In the genomic region with DNA sequence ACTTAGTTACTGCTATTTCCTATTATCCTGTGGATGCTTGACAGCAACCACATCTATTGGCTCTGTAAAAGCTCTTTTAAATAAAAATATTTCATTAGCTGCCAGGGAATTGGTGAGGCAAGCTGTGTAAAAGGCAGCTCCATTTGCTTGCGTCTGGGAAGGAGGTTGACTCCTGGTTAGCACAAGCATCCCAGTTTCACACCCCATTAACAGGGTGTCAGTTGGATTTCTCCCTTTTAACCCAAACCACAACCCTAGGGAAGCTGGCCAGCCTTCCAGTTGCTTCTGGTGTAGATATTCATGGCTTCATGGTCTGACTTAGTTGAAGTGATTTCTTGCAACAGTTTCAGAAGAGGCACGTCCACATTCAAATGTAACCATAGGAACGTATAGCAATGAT, we compare ENCODE assay signal across 17 cellular contexts.
A peak's percentile ranks its signal among the peaks of the same experiment; 100 is the strongest.
DNase-seq lines count a peak whose midpoint lies in the region; ATAC-seq and TF ChIP-seq lines count a peak whose summit lies in the region.
"Had no signal": no experiment of that assay in that cellular context is flagged by ENCODE, and none has a peak within 500 bp of the region (broad histone marks: within the 10 kb centered on the region; RNA-seq: fewer than 3 reads in every experiment).

No MANE protein-coding gene starts in this region.

- H3K36me3 Mint-ChIP-seq in endodermal cell (ENCODE audit: low read depth) (no peaks in the 10 kb centered on the region), nephron (ENCODE audit: low read depth) (peaks cover 4% of the 10 kb centered on the region)
- H3K36me3 Mint-ChIP-seq: CD4-positive, alpha-beta memory T cell had no signal

- ATAC-seq in DND-41 (ENCODE audit: insufficient read depth, low read depth) (no peak), HG02852 (IDR thresholded peaks at IDR 0.05; ENCODE audit: unreplicated experiment) (no peak)

- no peaks in the 10 kb centered on the region for H3K4me1 Mint-ChIP-seq in endodermal cell
- H3K4me1 Mint-ChIP-seq in nephron, result peaks cover 35% of the 10 kb centered on the region

- H3K27me3 ChIP-seq in DND-41 (ENCODE audit: insufficient read depth, low read length, poor library complexity) (no peaks in the 10 kb centered on the region), endodermal cell (ENCODE audit: control insufficient read depth, insufficient read depth, low read length, poor library complexity, severe bottlenecking) (no peaks in the 10 kb centered on the region)
- H3K27me3 ChIP-seq: BE2C had no signal

- H3K27ac Mint-ChIP-seq in endodermal cell (no peak overlapping the region), nephron (peak overlapping the region; percentile 88 to 93 (median 92))
- H3K27ac Mint-ChIP-seq: CD4-positive, alpha-beta memory T cell had no signal

- H3K4me3 Mint-ChIP-seq in endodermal cell, result no peak overlapping the region
- no peak overlapping the region for H3K4me3 Mint-ChIP-seq in nephron
- H3K4me3 Mint-ChIP-seq: CD4-positive, alpha-beta memory T cell had no signal

- no peaks in the 10 kb centered on the region for H3K36me3 ChIP-seq in DND-41 (ENCODE audit: insufficient read depth, low read length)
- H3K36me3 ChIP-seq in endodermal cell (ENCODE audit: control insufficient read depth, insufficient read depth, low read length), result no peaks in the 10 kb centered on the region
- H3K36me3 ChIP-seq: BE2C had no signal

- WGBS in endodermal cell (ENCODE audit: insufficient coverage in 1 of 2, insufficient read length in 1 of 2), 2 experiments, result 90 to 94% methylated on average over 3 of the region's 3 CpGs

- no peaks in the 10 kb centered on the region for H3K79me2 ChIP-seq in DND-41 (ENCODE audit: insufficient read depth, low read length)

- no peak overlapping the region for H3K27ac ChIP-seq in DND-41 (ENCODE audit: low read length)
- H3K27ac ChIP-seq in endodermal cell (ENCODE audit: low read depth, low read length), result no peak overlapping the region
- H3K27ac ChIP-seq in coronary artery, result no peak overlapping the region

- no peaks in the 10 kb centered on the region for H4K20me1 ChIP-seq in DND-41 (ENCODE audit: insufficient read depth, low read length)

- DNase-seq in AG10803 (ENCODE audit: low read depth) (peak; percentile 62), DND-41 (no peak), endodermal cell (peak; percentile 80), coronary artery (ENCODE audit: low spot score) (no peak)
- DNase-seq in activated CD8-positive, alpha-beta memory T cell treated with anti-CD3 and anti-CD28 coated beads, Interleukin-2, amount 50 U/mL, for 4 hours, result no peak
- DNase-seq: BE2C, GOT3, KBM-7, MV-4-11, NCI-H1417, NCI-H1930, NCI-H2171, NCI-H446 treated with DMSO at 0.1 percent for 48 hours, OCI-M1 had no signal

- H3K27me3 Mint-ChIP-seq in endodermal cell (ENCODE audit: insufficient read depth) (peaks cover 3% of the 10 kb centered on the region), nephron (ENCODE audit: low read depth) (no peaks in the 10 kb centered on the region)

- H2AFZ ChIP-seq in DND-41 (ENCODE audit: low read depth, low read length), result 0 out of 2 replicates have a peak overlapping the region, but pooled peaks have one; percentile 66

- H3K9me3 Mint-ChIP-seq in endodermal cell, result peaks cover 3% of the 10 kb centered on the region
- peaks cover 4% of the 10 kb centered on the region for H3K9me3 Mint-ChIP-seq in nephron

- H3K9ac ChIP-seq in DND-41 (ENCODE audit: low read depth, low read length) (no peak overlapping the region), endodermal cell (ENCODE audit: extremely low read depth, low read length, poor library complexity, severe bottlenecking) (no peak overlapping the region)

- H3K9me3 ChIP-seq in DND-41 (ENCODE audit: insufficient read depth, low read length, severe bottlenecking) (no peaks in the 10 kb centered on the region), endodermal cell (ENCODE audit: control insufficient read depth, low read length) (no peaks in the 10 kb centered on the region)
- H3K9me3 ChIP-seq: BE2C had no signal

- H3K4me1 ChIP-seq in DND-41 (ENCODE audit: insufficient read depth, low read length), result peaks cover 14% of the 10 kb centered on the region
- no peaks in the 10 kb centered on the region for H3K4me1 ChIP-seq in endodermal cell (ENCODE audit: control insufficient read depth, insufficient read depth, low read length)
- H3K4me1 ChIP-seq: BE2C had no signal

- TF ChIP-seq CTCF in AG10803 (conservative IDR thresholded peaks at IDR 0.05; ENCODE audit: low read length), result no peak
- TF ChIP-seq CTCF in DND-41 (IDR thresholded peaks at IDR 0.05; ENCODE audit: borderline replicate concordance, extremely low read depth, low read length, poor library complexity, severe bottlenecking), result no peak
- no peak for TF ChIP-seq CTCF in endodermal cell (conservative IDR thresholded peaks at IDR 0.05)
- TF ChIP-seq CTCF in nephron (IDR thresholded peaks at IDR 0.05; ENCODE audit: unreplicated experiment in 3 of 3), result no peak
- no peak for TF ChIP-seq CTCF in coronary artery (IDR thresholded peaks at IDR 0.05)

- H3K4me3 ChIP-seq in AG10803 (ENCODE audit: low read length), result no peak overlapping the region
- H3K4me3 ChIP-seq in DND-41 (ENCODE audit: low read depth in 1 of 2, low read length in 2 of 2), result no peak overlapping the region
- no peak overlapping the region for H3K4me3 ChIP-seq in endodermal cell (ENCODE audit: low read length)
- H3K4me3 ChIP-seq in coronary artery, result no peak overlapping the region

- no peak overlapping the region for H3K4me2 ChIP-seq in DND-41 (ENCODE audit: insufficient read depth, low read length)

Comparison
In these comparisons a context has a peak if more than half of its experiments do, and no peak if none do; other contexts are left out.
1. DNase-seq: peak in AG10803 (single experiment) and endodermal cell (single experiment); none in DND-41 (single experiment), activated CD8-positive, alpha-beta memory T cell treated with anti-CD3 and anti-CD28 coated beads, Interleukin-2, amount 50 U/mL, for 4 hours (single experiment) and coronary artery (single experiment).